16 cellular contexts compared by ENCODE assay signal in genomic region chr7:13036256-13036765, GRCh38.
"Had no signal": no experiment of that assay in that cellular context is flagged by ENCODE, and none has a peak within 500 bp of the region (broad histone marks: within the 10 kb centered on the region; RNA-seq: fewer than 3 reads in every experiment).

No MANE protein-coding gene starts in this region.

- H3K27ac ChIP-seq: coronary artery, neutrophil, parathyroid adenoma, right lobe of liver, thoracic aorta, upper lobe of left lung had no signal

- ATAC-seq: activated CD8-positive, alpha-beta T cell treated with anti-CD3 and anti-CD28 coated beads, Interleukin-2, amount 10 ng/mL, durations not matched to agents 7 days and 5 days; left cardiac atrium; natural killer cell; right lobe of liver; stimulated activated memory B cell treated with anti-CD40 and anti-IgM and Interleukin-4, amounts not matched to agents 10 μg/mL and 1 μg/mL and 100 μg/mL, for 72 hours had no signal

- H3K9me3 ChIP-seq: neutrophil, right lobe of liver, thoracic aorta, upper lobe of left lung had no signal

- H3K27me3 ChIP-seq: neutrophil, right lobe of liver, upper lobe of left lung had no signal

- H3K4me3 ChIP-seq: coronary artery, right lobe of liver, thoracic aorta, upper lobe of left lung had no signal

- H3K4me1 ChIP-seq: parathyroid adenoma, right lobe of liver had no signal

- H3K36me3 ChIP-seq: neutrophil, right lobe of liver, thoracic aorta, upper lobe of left lung had no signal

- H2AFZ ChIP-seq: parathyroid adenoma had no signal

- DNase-seq: activated CD4-positive, alpha-beta T cell treated with anti-CD3 and anti-CD28 coated beads, Interleukin-2, amount 10 ng/mL, durations not matched to agents 24 days and 14 days; activated CD8-positive, alpha-beta T cell treated with anti-CD3 and anti-CD28 coated beads, Interleukin-2, amount 10 ng/mL, durations not matched to agents 7 days and 5 days; activated naive CD4-positive, alpha-beta T cell treated with Interleukin-2 at 50 U/mL for 16 hours; activated T-cell treated with anti-CD3 and anti-CD28 coated beads, Interleukin-2, amount 50 U/mL, for 24 hours; erythroblast; left cardiac atrium; natural killer cell; right lobe of liver; stimulated activated CD4-positive, alpha-beta T cell treated with anti-CD3 and anti-CD28 coated beads, Interleukin-4, amount 100 ng/mL, for 24 hours; T1000; upper lobe of left lung had no signal

- H3K9ac ChIP-seq: parathyroid adenoma had no signal
